ENCODE assay signal across 18 cellular contexts in the genomic region with DNA sequence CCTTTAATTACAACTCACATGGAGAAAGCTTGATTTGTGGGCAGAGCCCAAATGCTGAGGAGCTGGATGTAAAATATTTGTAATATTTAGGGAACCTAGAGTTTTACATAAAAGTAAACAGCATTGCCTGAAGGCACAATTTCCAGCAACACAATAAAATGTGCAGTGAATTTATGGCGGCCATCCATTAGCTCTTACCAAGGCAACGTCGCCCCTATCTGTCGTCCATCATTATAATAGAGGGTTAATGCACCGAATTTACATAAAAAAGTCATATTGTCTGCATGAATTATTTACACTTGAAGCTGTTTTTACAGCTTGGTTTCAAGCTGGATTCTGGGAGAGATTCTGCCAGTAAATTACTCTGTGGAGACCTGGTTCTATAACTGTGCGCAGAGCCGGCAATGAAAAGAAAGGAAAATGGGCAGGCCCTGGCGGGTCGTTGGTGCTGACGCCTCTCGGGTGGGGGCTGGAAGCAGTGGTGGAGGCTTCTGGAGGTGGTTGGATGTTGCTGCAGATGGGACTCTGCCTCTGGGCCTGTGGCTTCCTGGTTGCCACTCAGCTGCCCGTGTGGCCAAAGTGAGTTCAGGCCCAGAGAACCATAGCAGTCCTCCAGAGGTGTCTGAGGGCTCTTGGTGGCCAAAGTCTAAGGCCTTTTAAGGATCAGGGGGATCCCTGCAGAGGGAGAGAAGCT. TPM values are rescaled to one million over a fixed set of nuclear protein-coding genes. Genes with fewer than 3 reads are reported as not detected.
"Had no signal": no experiment of that assay in that cellular context is flagged by ENCODE, and none has a peak within 500 bp of the region (broad histone marks: within the 10 kb centered on the region; RNA-seq: fewer than 3 reads in every experiment).

No MANE protein-coding gene starts in this region.

- H3K9me3 ChIP-seq: prostate gland, transverse colon, uterus had no signal

- H3K27me3 ChIP-seq: uterus had no signal

- H3K36me3 ChIP-seq: prostate gland, transverse colon, uterus had no signal

- H3K4me1 ChIP-seq: prostate gland, transverse colon, uterus had no signal

- H3K4me1 Mint-ChIP-seq: natural killer cell had no signal

- H3K9me3 Mint-ChIP-seq: natural killer cell; stimulated activated naive CD8-positive, alpha-beta T cell treated with anti-CD3 and anti-CD28 coated beads, Interleukin-15, Interleukin-2, amounts not matched to agents 100 ng/mL and 50 ng/mL, for 24 hours; T-helper 1 cell treated with Interleukin-12 subunit alpha and Interleukin-12 subunit beta and Interleukin-4 antibody, amounts not matched to agents 30 μg/mL and 1 μg/mL, for 36 hours had no signal

- DNase-seq: activated CD4-positive, alpha-beta T cell treated with anti-CD3 and anti-CD28 coated beads, Interleukin-2, amount 50 U/mL, for 1 hour; activated CD8-positive, alpha-beta memory T cell treated with anti-CD3 and anti-CD28 coated beads for 24 hours; activated CD8-positive, alpha-beta memory T cell treated with anti-CD3 and anti-CD28 coated beads, Interleukin-2, amount 50 U/mL, for 48 hours; activated effector memory CD4-positive, alpha-beta T cell treated with anti-CD3 and anti-CD28 coated beads, Interleukin-2, amount 50 U/mL, for 16 hours; activated naive CD4-positive, alpha-beta T cell treated with anti-CD3 and anti-CD28 coated beads, Interleukin-2, amount 50 U/mL, for 16 hours; activated T-cell treated with anti-CD3 and anti-CD28 coated beads, Interleukin-2, amount 50 U/mL, for 48 hours; cerebellar nuclear complex; effector CD8-positive, alpha-beta T cell; mesenchymal stem cell; natural killer cell; occipital lobe; right cardiac atrium; transverse colon; uterus had no signal

- H3K4me3 ChIP-seq: prostate gland, transverse colon, uterus had no signal

- H3K27ac Mint-ChIP-seq: natural killer cell; stimulated activated naive CD8-positive, alpha-beta T cell treated with anti-CD3 and anti-CD28 coated beads, Interleukin-15, Interleukin-2, amounts not matched to agents 100 ng/mL and 50 ng/mL, for 24 hours; T-helper 1 cell treated with Interleukin-12 subunit alpha and Interleukin-12 subunit beta and Interleukin-4 antibody, amounts not matched to agents 30 μg/mL and 1 μg/mL, for 36 hours had no signal

- H3K36me3 Mint-ChIP-seq: natural killer cell had no signal

- H3K27ac ChIP-seq: prostate gland, transverse colon, uterus had no signal

- H3K4me3 Mint-ChIP-seq: natural killer cell; stimulated activated naive CD8-positive, alpha-beta T cell treated with anti-CD3 and anti-CD28 coated beads, Interleukin-15, Interleukin-2, amounts not matched to agents 100 ng/mL and 50 ng/mL, for 24 hours; T-helper 1 cell treated with Interleukin-12 subunit alpha and Interleukin-12 subunit beta and Interleukin-4 antibody, amounts not matched to agents 30 μg/mL and 1 μg/mL, for 36 hours had no signal

- ATAC-seq: activated CD4-positive, CD25-positive, alpha-beta regulatory T cell treated with anti-CD3 and anti-CD28 coated beads, Interleukin-2, amount 50 U/mL, for 24 hours; natural killer cell; right cardiac atrium had no signal

RNA-seq across cellular contexts. Expression of a gene that starts 48.9 kb away (rescaled TPM):
- total RNA-seq: transverse colon, uterus had no signal
